Comparison of ENCODE assay signal across 8 cellular contexts in genomic region chr9:4792054-4792571, GRCh38. TPM values are rescaled to one million over a fixed set of nuclear protein-coding genes. Genes with fewer than 3 reads are reported as not detected.
DNase-seq lines count a peak whose midpoint lies in the region; ATAC-seq lines count a peak whose summit lies in the region.

No MANE protein-coding gene starts in this region.

- peak overlapping the region; percentile 86 for H3K27ac Mint-ChIP-seq in activated naive CD4-positive, alpha-beta T cell treated with anti-CD3 and anti-CD28 coated beads, Interleukin-2, amount 10 ng/mL, durations not matched to agents 7 days and 5 days
- peak overlapping the region; percentile 65 for H3K27ac Mint-ChIP-seq in activated CD8-positive, alpha-beta T cell treated with anti-CD3 and anti-CD28 coated beads, Interleukin-2, amount 10 ng/mL, durations not matched to agents 7 days and 5 days
- no peak overlapping the region for H3K27ac Mint-ChIP-seq in stimulated activated effector memory CD8-positive, alpha-beta T cell treated with anti-CD3 and anti-CD28 coated beads, Interleukin-12 subunit alpha, Interleukin-12 subunit beta, amount 100 ng/mL, for 72 hours

- H3K27ac ChIP-seq in right cardiac atrium (ENCODE audit: low read length): no peak overlapping the region

- POLR2A ChIA-PET in activated CD8-positive, alpha-beta T cell treated with anti-CD3 and anti-CD28 coated beads, Interleukin-2, amount 10 ng/mL, durations not matched to agents 7 days and 5 days (lab: Charles Lee): interaction anchor here (0.5 to 2.8 kb wide), 10 partner anchors 17 to 206 kb away, joined by 3 to 20 read pairs (median 4); partner anchors contain the start of gene JAK2

- no peaks in the 10 kb centered on the region for H3K9me3 Mint-ChIP-seq in activated naive CD4-positive, alpha-beta T cell treated with anti-CD3 and anti-CD28 coated beads, Interleukin-2, amount 10 ng/mL, durations not matched to agents 7 days and 5 days
- H3K9me3 Mint-ChIP-seq in activated CD8-positive, alpha-beta T cell treated with anti-CD3 and anti-CD28 coated beads, Interleukin-2, amount 10 ng/mL, durations not matched to agents 7 days and 5 days (ENCODE audit: insufficient read depth): no peaks in the 10 kb centered on the region
- H3K9me3 Mint-ChIP-seq in stimulated activated effector memory CD8-positive, alpha-beta T cell treated with anti-CD3 and anti-CD28 coated beads, Interleukin-12 subunit alpha, Interleukin-12 subunit beta, amount 100 ng/mL, for 72 hours: no peaks in the 10 kb centered on the region

- peak overlapping the region; percentile 89 for H3K4me3 Mint-ChIP-seq in activated naive CD4-positive, alpha-beta T cell treated with anti-CD3 and anti-CD28 coated beads, Interleukin-2, amount 10 ng/mL, durations not matched to agents 7 days and 5 days
- peak overlapping the region; percentile 95 for H3K4me3 Mint-ChIP-seq in activated CD8-positive, alpha-beta T cell treated with anti-CD3 and anti-CD28 coated beads, Interleukin-2, amount 10 ng/mL, durations not matched to agents 7 days and 5 days
- peak overlapping the region; percentile 91 for H3K4me3 Mint-ChIP-seq in stimulated activated effector memory CD8-positive, alpha-beta T cell treated with anti-CD3 and anti-CD28 coated beads, Interleukin-12 subunit alpha, Interleukin-12 subunit beta, amount 100 ng/mL, for 72 hours

- peak overlapping the region; percentile 66 for H3K4me3 ChIP-seq in right cardiac atrium (ENCODE audit: low read length)

- H3K36me3 Mint-ChIP-seq in activated naive CD4-positive, alpha-beta T cell treated with anti-CD3 and anti-CD28 coated beads, Interleukin-2, amount 10 ng/mL, durations not matched to agents 7 days and 5 days: peaks cover 5% of the 10 kb centered on the region
- no peaks in the 10 kb centered on the region for H3K36me3 Mint-ChIP-seq in activated CD8-positive, alpha-beta T cell treated with anti-CD3 and anti-CD28 coated beads, Interleukin-2, amount 10 ng/mL, durations not matched to agents 7 days and 5 days (ENCODE audit: low read depth)
- H3K36me3 Mint-ChIP-seq in stimulated activated effector memory CD8-positive, alpha-beta T cell treated with anti-CD3 and anti-CD28 coated beads, Interleukin-12 subunit alpha, Interleukin-12 subunit beta, amount 100 ng/mL, for 72 hours: peaks cover 5% of the 10 kb centered on the region

- intact Hi-C loops in right cardiac atrium (cut with DNase I): loop anchor here in 1 of 4 donors (10.0 kb wide), 1 partner anchor 193 kb away; the partner anchor contains the start of gene JAK2

- WGBS in right cardiac atrium: 1% methylated on average over 23 of the region's 23 CpGs

- H3K27me3 ChIP-seq in right cardiac atrium (ENCODE audit: control insufficient read depth, insufficient read depth): no peaks in the 10 kb centered on the region

- H3K9me3 ChIP-seq in right cardiac atrium (ENCODE audit: control insufficient read depth, low read length): no peaks in the 10 kb centered on the region

- H3K27me3 Mint-ChIP-seq in activated naive CD4-positive, alpha-beta T cell treated with anti-CD3 and anti-CD28 coated beads, Interleukin-2, amount 10 ng/mL, durations not matched to agents 7 days and 5 days: peaks cover 8% of the 10 kb centered on the region
- H3K27me3 Mint-ChIP-seq in activated CD8-positive, alpha-beta T cell treated with anti-CD3 and anti-CD28 coated beads, Interleukin-2, amount 10 ng/mL, durations not matched to agents 7 days and 5 days (ENCODE audit: low read depth): peaks cover 11% of the 10 kb centered on the region

- ATAC-seq in HG03196 (IDR thresholded peaks at IDR 0.05; ENCODE audit: unreplicated experiment) (peak; percentile 27), right cardiac atrium (peak; percentile 29 to 43)
- peak; percentile 47 for ATAC-seq in activated CD8-positive, alpha-beta T cell treated with anti-CD3 and anti-CD28 coated beads, Interleukin-2, amount 10 ng/mL, durations not matched to agents 7 days and 5 days
- ATAC-seq in stimulated activated effector memory CD8-positive, alpha-beta T cell treated with anti-CD3 and anti-CD28 coated beads, Interleukin-12 subunit alpha, Interleukin-12 subunit beta, amount 100 ng/mL, for 72 hours: peak; percentile 53

- H3K4me1 Mint-ChIP-seq in activated naive CD4-positive, alpha-beta T cell treated with anti-CD3 and anti-CD28 coated beads, Interleukin-2, amount 10 ng/mL, durations not matched to agents 7 days and 5 days: peaks cover 39% of the 10 kb centered on the region
- peaks cover 26% of the 10 kb centered on the region for H3K4me1 Mint-ChIP-seq in activated CD8-positive, alpha-beta T cell treated with anti-CD3 and anti-CD28 coated beads, Interleukin-2, amount 10 ng/mL, durations not matched to agents 7 days and 5 days (ENCODE audit: low read depth)
- H3K4me1 Mint-ChIP-seq in stimulated activated effector memory CD8-positive, alpha-beta T cell treated with anti-CD3 and anti-CD28 coated beads, Interleukin-12 subunit alpha, Interleukin-12 subunit beta, amount 100 ng/mL, for 72 hours: peaks cover 35% of the 10 kb centered on the region

- H3K4me1 ChIP-seq in right cardiac atrium (ENCODE audit: control insufficient read depth, insufficient read depth, low read length): peaks cover 7% of the 10 kb centered on the region

- CTCF ChIA-PET in activated naive CD4-positive, alpha-beta T cell treated with anti-CD3 and anti-CD28 coated beads, Interleukin-2, amount 10 ng/mL, durations not matched to agents 7 days and 5 days (lab: Charles Lee): interaction anchor here (0.8 to 3.1 kb wide), 3 partner anchors 29 to 195 kb away, joined by 3 to 8 read pairs (median 3); partner anchors contain the start of gene JAK2
- CTCF ChIA-PET in activated CD8-positive, alpha-beta T cell treated with anti-CD3 and anti-CD28 coated beads, Interleukin-2, amount 10 ng/mL, durations not matched to agents 7 days and 5 days (lab: Charles Lee): interaction anchor here (0.6 to 4.9 kb wide), 7 partner anchors 9 to 633 kb away, joined by 3 to 29 read pairs (median 4); partner anchors contain the start of gene JAK2

- DNase-seq in activated naive CD4-positive, alpha-beta T cell treated with anti-CD3 and anti-CD28 coated beads, Interleukin-2, amount 10 ng/mL, durations not matched to agents 7 days and 5 days: no peak
- no peak for DNase-seq in activated naive CD4-positive, alpha-beta T cell treated with Interleukin-2 at 50 U/mL for 16 hours
- DNase-seq in activated CD8-positive, alpha-beta T cell treated with anti-CD3 and anti-CD28 coated beads, Interleukin-2, amount 10 ng/mL, durations not matched to agents 7 days and 5 days: no peak
- DNase-seq in right cardiac atrium: no peak
- no peak for DNase-seq in stimulated activated effector memory CD8-positive, alpha-beta T cell treated with anti-CD3 and anti-CD28 coated beads, Interleukin-12 subunit alpha, Interleukin-12 subunit beta, amount 100 ng/mL, for 72 hours (ENCODE audit: low spot score in 2 of 2)
- no peak for DNase-seq in GM19240 (ENCODE audit: insufficient read length, low spot score)
- DNase-seq in GDM1 (lab: John Stamatoyannopoulos, UW): no peak

RNA-seq across cellular contexts. Expression of gene RCL1, which starts 0.6 kb away (rescaled TPM):
- total RNA-seq in activated CD8-positive, alpha-beta T cell treated with anti-CD3 and anti-CD28 coated beads, Interleukin-2, amount 10 ng/mL, durations not matched to agents 7 days and 5 days: 10 to 100 TPM; 16.8 TPM
- 1 to 10 TPM; 6.1 to 8.1 (median 6.6) TPM for total RNA-seq in right cardiac atrium
- polyA plus RNA-seq in right cardiac atrium: 4.8 TPM

RNA-seq across cellular contexts. Expression of gene AK3, which starts 51.1 kb away (rescaled TPM):
- total RNA-seq in activated CD8-positive, alpha-beta T cell treated with anti-CD3 and anti-CD28 coated beads, Interleukin-2, amount 10 ng/mL, durations not matched to agents 7 days and 5 days: 10 to 100 TPM; 34.8 to 35.4 TPM
- total RNA-seq in right cardiac atrium: 100 to 1,000 TPM; 111 to 153 (median 125) TPM
- polyA plus RNA-seq in right cardiac atrium: 91.3 TPM
